In the genomic region with DNA sequence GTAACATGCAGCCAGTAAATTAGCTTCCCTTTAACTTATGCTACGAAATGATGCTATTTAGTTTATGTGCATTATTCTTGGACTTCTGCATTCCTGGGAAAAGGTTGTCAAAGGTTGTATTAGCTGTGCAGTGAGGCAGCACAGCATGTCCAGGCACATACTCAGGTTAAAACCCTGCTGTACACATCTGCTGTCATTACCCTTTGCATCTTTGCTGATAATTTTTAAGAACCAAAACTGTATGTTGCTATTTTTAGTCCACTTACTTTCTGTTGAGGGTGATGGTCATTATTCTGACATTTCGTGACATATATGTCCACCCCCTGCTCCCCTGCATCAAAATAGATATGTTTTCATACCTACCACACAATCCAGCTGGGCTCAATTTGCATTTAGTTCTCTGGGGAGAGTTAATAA, we compare ENCODE assay signal across 10 cellular contexts.
DNase-seq lines count a peak whose midpoint lies in the region; ATAC-seq, FAIRE-seq and TF ChIP-seq lines count a peak whose summit lies in the region.
"Had no signal": no experiment of that assay in that cellular context is flagged by ENCODE, and none has a peak within 500 bp of the region (broad histone marks: within the 10 kb centered on the region; RNA-seq: fewer than 3 reads in every experiment).

No MANE protein-coding gene starts in this region.

- no peak overlapping the region for H3K27ac Mint-ChIP-seq in chondrocyte (ENCODE audit: unreplicated experiment)
- H3K27ac Mint-ChIP-seq: activated naive CD4-positive, alpha-beta T cell treated with anti-CD3 and anti-CD28 coated beads for 36 hours had no signal

- TF ChIP-seq CTCF in GM12864 (IDR thresholded peaks at IDR 0.05; ENCODE audit: low read depth, low read length, missing control alignments) (no peak), HepG2 (CRISPR knock-in tag; IDR thresholded peaks at IDR 0.05) (no peak), chondrocyte (IDR thresholded peaks at IDR 0.05) (no peak)

- H3K9me3 ChIP-seq in Karpas-422 (ENCODE audit: low read length) (no peaks in the 10 kb centered on the region), HepG2 (ENCODE audit: low read length) (no peaks in the 10 kb centered on the region)

- CTCF ChIA-PET in HepG2 (lab: Yijun Ruan, JAX; ENCODE audit: low intra/inter-chr PET ratio, low total read pairs), result no interaction called here

- no peak for TF ChIP-seq POLR2A in HepG2 (IDR thresholded peaks at IDR 0.05; ENCODE audit: insufficient read depth in 1 of 2, low read depth in 2 of 2, low read length in 2 of 2)

- H3K4me2 ChIP-seq in Karpas-422 (ENCODE audit: low read depth, low read length, poor library complexity, severe bottlenecking), result peak overlapping the region; percentile 71
- H3K4me2 ChIP-seq in HepG2 (ENCODE audit: low read depth, low read length), result no peak overlapping the region

- ATAC-seq in GM19397 (IDR thresholded peaks at IDR 0.05; ENCODE audit: unreplicated experiment) (peak; percentile 86), HG02885 (IDR thresholded peaks at IDR 0.05; ENCODE audit: poor library complexity, unreplicated experiment) (peak; percentile 87), HepG2 (no peak)

- H4K20me1 ChIP-seq in Karpas-422 (ENCODE audit: insufficient read depth, low read depth, low read length), result no peaks in the 10 kb centered on the region
- H4K20me1 ChIP-seq in HepG2 (ENCODE audit: insufficient read depth, low read length), result no peaks in the 10 kb centered on the region

- BruUV-seq in HepG2 (replicated peaks; lab: Mats Ljungman, UMichigan), result no TSS peak

- no peaks in the 10 kb centered on the region for H3K36me3 Mint-ChIP-seq in chondrocyte (ENCODE audit: low read depth)

- no peak overlapping the region for H3K4me3 Mint-ChIP-seq in chondrocyte (ENCODE audit: unreplicated experiment)
- H3K4me3 Mint-ChIP-seq: activated naive CD4-positive, alpha-beta T cell treated with anti-CD3 and anti-CD28 coated beads for 36 hours had no signal

- no peaks in the 10 kb centered on the region for H3K79me2 ChIP-seq in Karpas-422 (ENCODE audit: low read length)
- no peaks in the 10 kb centered on the region for H3K79me2 ChIP-seq in HepG2 (ENCODE audit: insufficient read depth, low read length)

- H3K27ac ChIP-seq in Karpas-422 (ENCODE audit: low read length), result peak overlapping the region; percentile 89
- no peak overlapping the region for H3K27ac ChIP-seq in HepG2 (ENCODE audit: extremely low read length, insufficient read depth, low read length)
- H3K27ac ChIP-seq: WERI-Rb-1 had no signal

- H3K27me3 Mint-ChIP-seq in chondrocyte (ENCODE audit: low read depth), result peaks cover 41% of the 10 kb centered on the region

- in situ Hi-C loops in HepG2 (cut with HindIII; ENCODE audit: extremely low pct_ligation_motif_present, low pct_unique_long_range_greater_than_20kb), result no loop called here

- peaks cover 33% of the 10 kb centered on the region for H3K4me1 Mint-ChIP-seq in chondrocyte (ENCODE audit: low read depth)

- H3K9ac ChIP-seq in Karpas-422 (ENCODE audit: low read length) (peak overlapping the region; percentile 43), HepG2 (ENCODE audit: insufficient read depth, low read depth, low read length) (no peak overlapping the region)

- TF ChIP-seq EP300 in HepG2 (IDR thresholded peaks at IDR 0.05; ENCODE audit: low read depth in 2 of 2, low read length in 2 of 2) (no peak), HepG2 (CRISPR knock-in tag; IDR thresholded peaks at IDR 0.05; ENCODE audit: borderline replicate concordance) (no peak)

- H3K9me2 ChIP-seq in Karpas-422 (replicated peaks; ENCODE audit: insufficient read depth, low read length), result no peaks in the 10 kb centered on the region

- H3K36me3 ChIP-seq in Karpas-422 (ENCODE audit: insufficient read depth, low read length) (no peaks in the 10 kb centered on the region), HepG2 (replicated peaks in 1 of 2; ENCODE audit: control insufficient read depth in 1 of 2, insufficient read depth in 2 of 2, low read length in 2 of 2) (no peaks in the 10 kb centered on the region)
- H3K36me3 ChIP-seq: WERI-Rb-1 had no signal

- DNase-seq in GM12864 (ENCODE audit: low read depth), result peak; percentile 74
- peak; percentile 66 for DNase-seq in Karpas-422
- no peak for DNase-seq in UCSD-AML1 (lab: John Stamatoyannopoulos, UW; ENCODE audit: unreplicated experiment)
- DNase-seq in HepG2 (ENCODE audit: low spot score), result no peak
- no peak for DNase-seq in chondrocyte (ENCODE audit: low spot score)
- no peak for DNase-seq in AG08396 (ENCODE audit: low spot score)
- DNase-seq: activated naive CD4-positive, alpha-beta T cell treated with anti-CD3 and anti-CD28 coated beads for 36 hours; WERI-Rb-1 had no signal

- POLR2A ChIA-PET in HepG2 (lab: Yijun Ruan, JAX), result no interaction called here

- 64% methylated on average over 2 of the region's 2 CpGs for WGBS in HepG2 (ENCODE audit: low lambda C conversion rate)

- H3K27me3 ChIP-seq in Karpas-422 (ENCODE audit: low read length) (no peaks in the 10 kb centered on the region), HepG2 (ENCODE audit: control insufficient read depth in 1 of 2, insufficient read depth in 2 of 2, low read length in 2 of 2) (no peaks in the 10 kb centered on the region)

- no peak for TF ChIP-seq RAD21 in HepG2 (CRISPR knock-in tag; IDR thresholded peaks at IDR 0.05)

- H3K4me1 ChIP-seq in Karpas-422 (ENCODE audit: low read length), result peaks cover 76% of the 10 kb centered on the region
- peaks cover 39% of the 10 kb centered on the region for H3K4me1 ChIP-seq in HepG2 (ENCODE audit: insufficient read depth, low read length)

- no peak for FAIRE-seq in HepG2 (lab: Jason Lieb, UNC)

- H2AFZ ChIP-seq in Karpas-422 (ENCODE audit: low read length), result no peak overlapping the region
- H2AFZ ChIP-seq in HepG2 (ENCODE audit: low read length), result no peak overlapping the region

- H3K9me3 Mint-ChIP-seq in chondrocyte (ENCODE audit: low read depth), result peaks cover 4% of the 10 kb centered on the region
- H3K9me3 Mint-ChIP-seq: activated naive CD4-positive, alpha-beta T cell treated with anti-CD3 and anti-CD28 coated beads for 36 hours had no signal

- intact Hi-C loops in HepG2 (cut with micrococcal nuclease; ENCODE audit: unreplicated experiment), result no loop called here

- no peak overlapping the region for H3K4me3 ChIP-seq in GM12864 (ENCODE audit: low read depth, low read length)
- H3K4me3 ChIP-seq in Karpas-422 (ENCODE audit: low read length), result peak overlapping the region; percentile 23
- H3K4me3 ChIP-seq in HepG2 (replicated peaks in 1 of 3; ENCODE audit: insufficient read depth in 1 of 3, low read depth in 2 of 3, low read length in 3 of 3), result no peak overlapping the region

TF ChIP-seq in HepG2, 621 proteins besides CTCF, POLR2A, EP300 and RAD21:
- TF ChIP-seq BHLHE40 (IDR thresholded peaks at IDR 0.05; ENCODE audit: low read length) (no peak), GTF2F1 (IDR thresholded peaks at IDR 0.05; ENCODE audit: low read length) (no peak), ZNF143 (CRISPR knock-in tag; IDR thresholded peaks at IDR 0.05) (no peak), EHMT2 (IDR thresholded peaks at IDR 0.05; ENCODE audit: borderline replicate concordance, low read depth, low read length) (no peak)
TF ChIP-seq in HepG2: peak in this region for 0.

Comparison
In these comparisons a context has a peak if more than half of its experiments do, and no peak if none do; other contexts are left out.
1. DNase-seq: peak in GM12864 (single experiment) and Karpas-422 (single experiment); none in UCSD-AML1 (single experiment), HepG2 (single experiment), chondrocyte (single experiment) and AG08396 (single experiment).